ENCODE assay signal across 26 cellular contexts in the genomic region with DNA sequence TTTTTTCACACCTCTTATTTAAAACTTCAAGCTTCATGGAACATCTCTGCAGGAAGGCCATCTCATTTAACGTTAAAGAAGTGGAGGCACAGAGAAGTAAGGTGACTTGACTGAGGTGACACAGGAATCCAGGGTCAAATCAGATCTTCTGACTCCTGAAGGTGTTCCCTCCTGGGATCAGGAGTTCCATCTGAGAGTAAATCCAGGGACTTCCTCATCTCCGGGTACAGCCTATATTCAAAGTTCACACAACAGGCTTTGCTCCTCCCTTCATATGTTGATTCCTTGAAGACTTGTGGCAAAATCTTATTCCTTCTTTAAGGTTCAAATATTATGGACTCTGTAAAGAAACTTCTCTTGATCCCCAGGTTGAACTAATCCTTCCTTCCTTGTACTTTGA.
"Had no signal": no experiment of that assay in that cellular context is flagged by ENCODE, and none has a peak within 500 bp of the region (broad histone marks: within the 10 kb centered on the region; RNA-seq: fewer than 3 reads in every experiment).

No MANE protein-coding gene starts in this region.

- H3K9me3 ChIP-seq: ovary, psoas muscle, stomach, suprapubic skin, testis, tibial artery, transverse colon, upper lobe of right lung, uterus had no signal

- H3K9ac ChIP-seq: neural progenitor cell, parathyroid adenoma had no signal

- ATAC-seq: naive thymus-derived CD4-positive, alpha-beta T cell; natural killer cell; psoas muscle; right cardiac atrium; sciatic nerve; stimulated activated effector memory CD8-positive, alpha-beta T cell treated with anti-CD3 and anti-CD28 coated beads, Interleukin-12 subunit alpha, Interleukin-12 subunit beta, amount 100 ng/mL, for 72 hours; stimulated activated naive B cell treated with anti-CD40 and anti-IgM and Interleukin-4, amounts not matched to agents 10 μg/mL and 1 μg/mL and 100 μg/mL, for 72 hours; upper lobe of right lung had no signal

- H3K4me1 ChIP-seq: parathyroid adenoma, psoas muscle had no signal

- H3K4me3 ChIP-seq: neural progenitor cell, ovary, psoas muscle, skin epidermis, stomach, suprapubic skin, testis, tibial artery, transverse colon, upper lobe of right lung, uterus had no signal

- DNase-seq: naive thymus-derived CD4-positive, alpha-beta T cell; natural killer cell; occipital lobe; ovary; posterior cingulate gyrus; psoas muscle; right cardiac atrium; stimulated activated CD4-positive, alpha-beta T cell treated with anti-CD3 and anti-CD28 coated beads, Interleukin-15, amount 100 ng/mL, for 24 hours; stimulated activated CD4-positive, alpha-beta T cell treated with anti-CD3 and anti-CD28 coated beads, Interleukin-2, amount 100 ng/mL, for 24 hours; stimulated activated CD4-positive, alpha-beta T cell treated with anti-CD3 and anti-CD28 coated beads, Interleukin-2, amount 100 ng/mL, for 48 hours; stimulated activated CD4-positive, alpha-beta T cell treated with anti-CD3 and anti-CD28 coated beads, Interleukin-4, amount 100 ng/mL, for 24 hours; stimulated activated naive B cell treated with anti-CD40 and anti-IgM and Interleukin-4, amounts not matched to agents 10 μg/mL and 1 μg/mL and 100 μg/mL, for 72 hours; stimulated activated naive CD4-positive, alpha-beta T cell treated with Interleukin-2 at 50 U/mL for 16 hours; stomach; substantia nigra; testis; tibial artery; transverse colon; upper lobe of right lung; uterus had no signal

- H3K27ac ChIP-seq: neural progenitor cell, ovary, parathyroid adenoma, psoas muscle, skin epidermis, stomach, suprapubic skin, testis, tibial artery, upper lobe of right lung, uterus had no signal

- H3K27me3 ChIP-seq: neural progenitor cell, ovary, suprapubic skin, testis, tibial artery, transverse colon, uterus had no signal

- H3K36me3 ChIP-seq: neural progenitor cell, ovary, stomach, suprapubic skin, tibial artery, transverse colon, upper lobe of right lung, uterus had no signal
